8 cellular contexts compared by ENCODE assay signal in the genomic region with DNA sequence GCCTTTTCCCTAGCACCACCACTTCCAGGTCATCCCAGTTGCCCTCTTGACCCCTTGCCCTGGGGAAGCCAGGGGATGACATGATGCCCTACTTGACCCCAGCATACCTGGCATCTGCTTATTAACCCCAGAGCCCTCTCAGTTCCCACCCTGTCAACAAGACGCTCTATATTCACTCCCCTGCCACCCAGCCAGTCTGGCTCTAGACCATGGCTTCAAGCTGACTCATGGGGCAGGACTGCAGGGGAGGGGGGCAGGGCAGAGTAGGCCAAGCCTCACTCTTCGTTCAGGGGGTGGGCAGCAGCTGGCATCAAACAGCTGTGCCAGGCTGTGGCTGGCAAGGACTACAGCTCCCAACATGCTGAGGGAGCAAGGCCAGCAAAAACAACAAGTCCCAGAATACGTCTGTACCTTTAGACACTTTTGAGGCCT. TPM values are rescaled to one million over a fixed set of nuclear protein-coding genes. Genes with fewer than 3 reads are reported as not detected.
DNase-seq lines count a peak whose midpoint lies in the region; ATAC-seq, FAIRE-seq and TF ChIP-seq lines count a peak whose summit lies in the region.

No MANE protein-coding gene starts in this region.

- no peak for FAIRE-seq in HepG2 (lab: Jason Lieb, UNC)

- H3K27me3 ChIP-seq in ACC112 (ENCODE audit: insufficient read depth, low read length) (no peaks in the 10 kb centered on the region), brain microvascular endothelial cell (replicated peaks) (no peaks in the 10 kb centered on the region), HepG2 (ENCODE audit: control insufficient read depth in 1 of 2, insufficient read depth in 2 of 2, low read length in 2 of 2) (no peaks in the 10 kb centered on the region; a peak in 1 of 5 replicates)

- TF ChIP-seq POLR2A in HepG2 (IDR thresholded peaks at IDR 0.05; ENCODE audit: insufficient read depth in 1 of 2, low read depth in 2 of 2, low read length in 2 of 2) = no peak

- no TSS peak for BruUV-seq in HepG2 (replicated peaks; lab: Mats Ljungman, UMichigan)

- POLR2A ChIA-PET in HepG2 (lab: Yijun Ruan, JAX) = interaction anchor here (0.6 to 2.5 kb wide), 3 partner anchors 7 to 140 kb away, joined by 3 to 17 read pairs (median 15); partner anchors contain the start of genes STOML2 and VCP

- H3K27ac ChIP-seq in ACC112 (ENCODE audit: low read depth, low read length) = peak overlapping the region; percentile 69
- H3K27ac ChIP-seq in brain microvascular endothelial cell = peak overlapping the region; percentile 96
- no peak overlapping the region for H3K27ac ChIP-seq in HepG2 (ENCODE audit: extremely low read length, insufficient read depth, low read length)

- H4K20me1 ChIP-seq in HepG2 (ENCODE audit: insufficient read depth, low read length) = no peaks in the 10 kb centered on the region

- in situ Hi-C loops in brain microvascular endothelial cell (cut with HindIII; ENCODE audit: low pct_ligation_motif_present, low sequenced_read_pairs) (no loop called here), HepG2 (cut with HindIII; ENCODE audit: extremely low pct_ligation_motif_present, low pct_unique_long_range_greater_than_20kb) (loop anchor here (10.0 kb wide), 1 partner anchor 544 kb away; the partner anchor contains the start of genes CCDC107, RMRP and SIT1), GM13977 (cut with MboI; ENCODE audit: low pct_unique_long_range_greater_than_20kb, low sequenced_read_pairs, unreplicated experiment) (no loop called here)

- no peak for TF ChIP-seq EP300 in HepG2 (IDR thresholded peaks at IDR 0.05; ENCODE audit: low read depth in 2 of 2, low read length in 2 of 2)
- no peak for TF ChIP-seq EP300 in HepG2 (CRISPR knock-in tag; IDR thresholded peaks at IDR 0.05; ENCODE audit: borderline replicate concordance)

- H2AFZ ChIP-seq in ACC112 (ENCODE audit: low read length, unreplicated experiment) = peak overlapping the region; percentile 28
- no peak overlapping the region for H2AFZ ChIP-seq in HepG2 (ENCODE audit: low read length)

- DNase-seq in HT1080 (ENCODE audit: low read depth) (peak; percentile 75), brain microvascular endothelial cell (peak; percentile 49), HepG2 (ENCODE audit: low spot score) (no peak), type B pancreatic cell (ENCODE audit: extremely low spot score, unreplicated experiment) (no peak), dedifferentiated amniotic fluid mesenchymal stem cell (ENCODE audit: extremely low spot score) (no peak), GM13977 (ENCODE audit: low spot score) (no peak)

- no peaks in the 10 kb centered on the region for H3K9me3 ChIP-seq in HepG2 (ENCODE audit: low read length)

- H3K27ac Mint-ChIP-seq in type B pancreatic cell = no peak overlapping the region

- H3K9ac ChIP-seq in HepG2 (ENCODE audit: insufficient read depth, low read depth, low read length) = peak overlapping the region; percentile 69; the same call in 1 of the 2 replicates

- H3K27me3 Mint-ChIP-seq in type B pancreatic cell = no peaks in the 10 kb centered on the region

- H3K4me1 Mint-ChIP-seq in type B pancreatic cell (ENCODE audit: unreplicated experiment) = peaks cover 29% of the 10 kb centered on the region

- no peak for TF ChIP-seq CTCF in brain microvascular endothelial cell (IDR thresholded peaks at IDR 0.05; ENCODE audit: low read depth, low read length, missing control alignments)
- no peak for TF ChIP-seq CTCF in HepG2 (CRISPR knock-in tag; IDR thresholded peaks at IDR 0.05)
- no peak for TF ChIP-seq CTCF in type B pancreatic cell (conservative IDR thresholded peaks at IDR 0.05)
- TF ChIP-seq CTCF in GM13977 (IDR thresholded peaks at IDR 0.05; ENCODE audit: extremely low read depth, insufficient read depth, missing control alignments) = no peak

- CTCF ChIA-PET in HepG2 (lab: Yijun Ruan, JAX; ENCODE audit: low intra/inter-chr PET ratio, low total read pairs) = no interaction called here

- H3K79me2 ChIP-seq in ACC112 (ENCODE audit: control insufficient read depth, insufficient read depth, low read length, unreplicated experiment) (peaks cover 48% of the 10 kb centered on the region), HepG2 (ENCODE audit: insufficient read depth, low read length) (no peaks in the 10 kb centered on the region)

- ATAC-seq in HepG2 (no peak), HG03442 (IDR thresholded peaks at IDR 0.05; ENCODE audit: unreplicated experiment) (no peak)

- H3K4me2 ChIP-seq in HepG2 (ENCODE audit: low read depth, low read length) = peak overlapping the region; percentile 86

- intact Hi-C loops in HepG2 (cut with micrococcal nuclease; ENCODE audit: unreplicated experiment) = no loop called here

- 18% methylated on average over 1 of the region's 3 CpGs for WGBS in HepG2 (ENCODE audit: low lambda C conversion rate)

- peak overlapping the region; percentile 89 for H3K4me3 Mint-ChIP-seq in type B pancreatic cell

- H3K4me3 ChIP-seq in ACC112 (ENCODE audit: low read depth, low read length) (peak overlapping the region; percentile 84), brain microvascular endothelial cell (ENCODE audit: low read depth, low read length) (peak overlapping the region; percentile 78), HepG2 (replicated peaks in 1 of 3; ENCODE audit: insufficient read depth in 1 of 3, low read depth in 2 of 3, low read length in 3 of 3) (peak overlapping the region; percentile 85 to 86 (median 85); a peak in 5 of 6 replicates)

- peaks cover 4% of the 10 kb centered on the region for H3K9me3 Mint-ChIP-seq in type B pancreatic cell

- no peak for TF ChIP-seq RAD21 in HepG2 (CRISPR knock-in tag; IDR thresholded peaks at IDR 0.05)

- H3K36me3 ChIP-seq in ACC112 (ENCODE audit: insufficient read depth, low read length) = peaks cover 7% of the 10 kb centered on the region; the same call in 1 of the 2 replicates
- H3K36me3 ChIP-seq in brain microvascular endothelial cell (replicated peaks) = peaks cover 27% of the 10 kb centered on the region
- H3K36me3 ChIP-seq in HepG2 (replicated peaks in 1 of 2; ENCODE audit: control insufficient read depth in 1 of 2, insufficient read depth in 2 of 2, low read length in 2 of 2) = peaks cover 0 to 4% of the 10 kb centered on the region in 2 experiments; a peak in 1 of 5 replicates

- H3K4me1 ChIP-seq in ACC112 (ENCODE audit: control insufficient read depth, insufficient read depth, low read length, unreplicated experiment) = peaks cover 45% of the 10 kb centered on the region
- H3K4me1 ChIP-seq in HepG2 (ENCODE audit: insufficient read depth, low read length) = peaks cover 42% of the 10 kb centered on the region

- peaks cover 3% of the 10 kb centered on the region for H3K36me3 Mint-ChIP-seq in type B pancreatic cell

RNA-seq across cellular contexts. Expression of gene ATOSB, which starts 5.3 kb away (rescaled TPM):
- 10.9 and 13.9 TPM in 2 replicates for total RNA-seq in HT1080 (2014; rRNA removed; shearing (Covaris generic))
- 23.4 and 23.7 TPM in 2 replicates for polyA plus RNA-seq in HT1080 (2015; cell fraction: cytosol; rRNA removed)
- polyA plus RNA-seq in HT1080 (2015; cell fraction: nucleus; rRNA removed) = 30.7 and 42.4 TPM in 2 replicates
- total RNA-seq in HepG2 (2016; rRNA removed; fragmentation: Illumina TruSeq; extraction: Trizol) (1.9 and 2.3 TPM in 2 replicates), type B pancreatic cell (ENCODE audit: low replicate concordance) (15.6 and 23.3 TPM in 2 replicates)
- total RNA-seq in HepG2 (2016; cell fraction: cytosol; rRNA removed; fragmentation: Illumina TruSeq; extraction: Trizol; ENCODE audit: low read depth) = 0.26 and 0.61 TPM in 2 replicates
- 1.6 and 2.0 TPM in 2 replicates for total RNA-seq in HepG2 (2016; cell fraction: insoluble cytoplasmic fraction; rRNA removed; fragmentation: Illumina TruSeq; extraction: Trizol)
- total RNA-seq in HepG2 (2016; cell fraction: membrane; rRNA removed; fragmentation: Illumina TruSeq; extraction: Trizol) = 1.2 and 1.5 TPM in 2 replicates
- 1.8 and 2.3 TPM in 2 replicates for total RNA-seq in HepG2 (2016; cell fraction: nucleus; rRNA removed; fragmentation: Illumina TruSeq; extraction: Trizol)
- 6.4 and 7.1 TPM in 2 replicates for polyA plus RNA-seq in HepG2 (2011; rRNA removed)
- polyA plus RNA-seq in HepG2 (2011; cell fraction: cytosol; rRNA removed) = 6.6 and 6.7 TPM in 2 replicates
- polyA plus RNA-seq in HepG2 (2011; cell fraction: nucleus; rRNA removed) = 16.6 and 22.2 TPM in 2 replicates
- 2.0 and 2.1 TPM in 2 replicates for polyA plus RNA-seq in HepG2 (2012)
- 0.47 and 0.61 TPM in 2 replicates for polyA plus RNA-seq in HepG2 (2016; cell fraction: cytosol; fragmentation: Illumina TruSeq; extraction: Trizol; ENCODE audit: low read depth)
- 2.2 TPM in 2 replicates for polyA plus RNA-seq in HepG2 (2016; cell fraction: insoluble cytoplasmic fraction; fragmentation: Illumina TruSeq; extraction: Trizol; ENCODE audit: low read depth)
- 1.4 and 1.6 TPM in 2 replicates for polyA plus RNA-seq in HepG2 (2016; cell fraction: membrane; fragmentation: Illumina TruSeq; extraction: Trizol; ENCODE audit: low read depth)
- polyA plus RNA-seq in HepG2 (2016; cell fraction: nucleus; fragmentation: Illumina TruSeq; extraction: Trizol; ENCODE audit: insufficient read depth, low read depth) = 4.3 and 5.5 TPM in 2 replicates
- 7.8 and 10.5 TPM in 2 replicates for polyA minus RNA-seq in HepG2 (2011; rRNA and poly(A)+ RNA removed; ENCODE audit: low replicate concordance)
- polyA minus RNA-seq in HepG2 (2011; cell fraction: cytosol; rRNA and poly(A)+ RNA removed) = 1.7 and 1.8 TPM in 2 replicates
- polyA minus RNA-seq in HepG2 (2011; cell fraction: nucleus; rRNA and poly(A)+ RNA removed) = 3.7 and 4.0 TPM in 2 replicates

RNA-seq across cellular contexts. Expression of gene STOML2, which starts 7.4 kb away (rescaled TPM):
- 286 and 296 TPM in 2 replicates for total RNA-seq in HT1080 (2014; rRNA removed; shearing (Covaris generic))
- polyA plus RNA-seq in HT1080 (2015; cell fraction: cytosol; rRNA removed) = 237 and 268 TPM in 2 replicates
- 125 and 128 TPM in 2 replicates for polyA plus RNA-seq in HT1080 (2015; cell fraction: nucleus; rRNA removed)
- total RNA-seq in HepG2 (2016; rRNA removed; fragmentation: Illumina TruSeq; extraction: Trizol) (250 and 305 TPM in 2 replicates), type B pancreatic cell (ENCODE audit: low replicate concordance) (115 and 149 TPM in 2 replicates)
- 682 and 717 TPM in 2 replicates for total RNA-seq in HepG2 (2016; cell fraction: cytosol; rRNA removed; fragmentation: Illumina TruSeq; extraction: Trizol; ENCODE audit: low read depth)
- total RNA-seq in HepG2 (2016; cell fraction: insoluble cytoplasmic fraction; rRNA removed; fragmentation: Illumina TruSeq; extraction: Trizol) = 259 and 314 TPM in 2 replicates
- 635 and 649 TPM in 2 replicates for total RNA-seq in HepG2 (2016; cell fraction: membrane; rRNA removed; fragmentation: Illumina TruSeq; extraction: Trizol)
- 99.4 and 103 TPM in 2 replicates for total RNA-seq in HepG2 (2016; cell fraction: nucleus; rRNA removed; fragmentation: Illumina TruSeq; extraction: Trizol)
- 243 and 245 TPM in 2 replicates for polyA plus RNA-seq in HepG2 (2011; rRNA removed)
- polyA plus RNA-seq in HepG2 (2011; cell fraction: cytosol; rRNA removed) = 206 and 268 TPM in 2 replicates
- polyA plus RNA-seq in HepG2 (2011; cell fraction: nucleus; rRNA removed) = 223 and 235 TPM in 2 replicates
- polyA plus RNA-seq in HepG2 (2012) = 137 and 155 TPM in 2 replicates
- 796 and 800 TPM in 2 replicates for polyA plus RNA-seq in HepG2 (2016; cell fraction: cytosol; fragmentation: Illumina TruSeq; extraction: Trizol; ENCODE audit: low read depth)
- 284 and 314 TPM in 2 replicates for polyA plus RNA-seq in HepG2 (2016; cell fraction: insoluble cytoplasmic fraction; fragmentation: Illumina TruSeq; extraction: Trizol; ENCODE audit: low read depth)
- 557 and 563 TPM in 2 replicates for polyA plus RNA-seq in HepG2 (2016; cell fraction: membrane; fragmentation: Illumina TruSeq; extraction: Trizol; ENCODE audit: low read depth)
- 177 and 181 TPM in 2 replicates for polyA plus RNA-seq in HepG2 (2016; cell fraction: nucleus; fragmentation: Illumina TruSeq; extraction: Trizol; ENCODE audit: insufficient read depth, low read depth)
- 125 and 128 TPM in 2 replicates for polyA minus RNA-seq in HepG2 (2011; rRNA and poly(A)+ RNA removed; ENCODE audit: low replicate concordance)
- polyA minus RNA-seq in HepG2 (2011; cell fraction: cytosol; rRNA and poly(A)+ RNA removed) = 41.4 and 52.8 TPM in 2 replicates
- polyA minus RNA-seq in HepG2 (2011; cell fraction: nucleus; rRNA and poly(A)+ RNA removed) = 27.2 and 45.5 TPM in 2 replicates

RNA-seq across cellular contexts. Expression of gene PIGO, which starts 14.0 kb away (rescaled TPM):
- 26.1 and 27.5 TPM in 2 replicates for total RNA-seq in HT1080 (2014; rRNA removed; shearing (Covaris generic))
- polyA plus RNA-seq in HT1080 (2015; cell fraction: cytosol; rRNA removed) = 19.6 and 23.5 TPM in 2 replicates
- 67.4 and 86.8 TPM in 2 replicates for polyA plus RNA-seq in HT1080 (2015; cell fraction: nucleus; rRNA removed)
- total RNA-seq in HepG2 (2016; rRNA removed; fragmentation: Illumina TruSeq; extraction: Trizol) = 6.6 and 20.5 TPM in 2 replicates
- total RNA-seq in HepG2 (2016; cell fraction: cytosol; rRNA removed; fragmentation: Illumina TruSeq; extraction: Trizol; ENCODE audit: low read depth) = 1.7 and 3.4 TPM in 2 replicates
- 6.2 and 20.0 TPM in 2 replicates for total RNA-seq in HepG2 (2016; cell fraction: insoluble cytoplasmic fraction; rRNA removed; fragmentation: Illumina TruSeq; extraction: Trizol)
- total RNA-seq in HepG2 (2016; cell fraction: membrane; rRNA removed; fragmentation: Illumina TruSeq; extraction: Trizol) = 3.2 and 3.6 TPM in 2 replicates
- total RNA-seq in HepG2 (2016; cell fraction: nucleus; rRNA removed; fragmentation: Illumina TruSeq; extraction: Trizol) = 18.5 and 23.4 TPM in 2 replicates
- polyA plus RNA-seq in HepG2 (2011; rRNA removed) = 24.4 and 26.2 TPM in 2 replicates
- polyA plus RNA-seq in HepG2 (2011; cell fraction: cytosol; rRNA removed) = 18.2 and 19.4 TPM in 2 replicates
- 36.6 and 39.8 TPM in 2 replicates for polyA plus RNA-seq in HepG2 (2011; cell fraction: nucleus; rRNA removed)
- 11.1 and 13.7 TPM in 2 replicates for polyA plus RNA-seq in HepG2 (2012)
- polyA plus RNA-seq in HepG2 (2016; cell fraction: cytosol; fragmentation: Illumina TruSeq; extraction: Trizol; ENCODE audit: low read depth) = 1.4 TPM in 2 replicates
- polyA plus RNA-seq in HepG2 (2016; cell fraction: insoluble cytoplasmic fraction; fragmentation: Illumina TruSeq; extraction: Trizol; ENCODE audit: low read depth) = 5.1 and 7.0 TPM in 2 replicates
- polyA plus RNA-seq in HepG2 (2016; cell fraction: membrane; fragmentation: Illumina TruSeq; extraction: Trizol; ENCODE audit: low read depth) = 2.4 and 2.7 TPM in 2 replicates
- 29.3 and 36.5 TPM in 2 replicates for polyA plus RNA-seq in HepG2 (2016; cell fraction: nucleus; fragmentation: Illumina TruSeq; extraction: Trizol; ENCODE audit: insufficient read depth, low read depth)
- polyA minus RNA-seq in HepG2 (2011; rRNA and poly(A)+ RNA removed; ENCODE audit: low replicate concordance) = 54.7 and 59.3 TPM in 2 replicates
- 15.4 and 19.4 TPM in 2 replicates for polyA minus RNA-seq in HepG2 (2011; cell fraction: cytosol; rRNA and poly(A)+ RNA removed)
- 20.1 and 20.3 TPM in 2 replicates for polyA minus RNA-seq in HepG2 (2011; cell fraction: nucleus; rRNA and poly(A)+ RNA removed)
- 24.6 and 28.1 TPM in 2 replicates for total RNA-seq in type B pancreatic cell (ENCODE audit: low replicate concordance)

RNA-seq across cellular contexts. Expression of gene FANCG, which starts 30.6 kb away (rescaled TPM):
- total RNA-seq in HT1080 (2014; rRNA removed; shearing (Covaris generic)) = 49.5 and 52.2 TPM in 2 replicates
- polyA plus RNA-seq in HT1080 (2015; cell fraction: cytosol; rRNA removed) = 23.7 and 31.6 TPM in 2 replicates
- polyA plus RNA-seq in HT1080 (2015; cell fraction: nucleus; rRNA removed) = 77.3 and 94.7 TPM in 2 replicates
- total RNA-seq in HepG2 (2016; rRNA removed; fragmentation: Illumina TruSeq; extraction: Trizol) (43.3 and 45.1 TPM in 2 replicates), type B pancreatic cell (ENCODE audit: low replicate concordance) (33.9 and 72.6 TPM in 2 replicates)
- total RNA-seq in HepG2 (2016; cell fraction: cytosol; rRNA removed; fragmentation: Illumina TruSeq; extraction: Trizol; ENCODE audit: low read depth) = 22.3 and 24.9 TPM in 2 replicates
- total RNA-seq in HepG2 (2016; cell fraction: insoluble cytoplasmic fraction; rRNA removed; fragmentation: Illumina TruSeq; extraction: Trizol) = 38.9 and 46.7 TPM in 2 replicates
- 30.7 and 36.4 TPM in 2 replicates for total RNA-seq in HepG2 (2016; cell fraction: membrane; rRNA removed; fragmentation: Illumina TruSeq; extraction: Trizol)
- total RNA-seq in HepG2 (2016; cell fraction: nucleus; rRNA removed; fragmentation: Illumina TruSeq; extraction: Trizol) = 49.6 and 53.6 TPM in 2 replicates
- polyA plus RNA-seq in HepG2 (2011; rRNA removed) = 10.8 and 14.4 TPM in 2 replicates
- polyA plus RNA-seq in HepG2 (2011; cell fraction: cytosol; rRNA removed) = 4.4 and 6.9 TPM in 2 replicates
- polyA plus RNA-seq in HepG2 (2011; cell fraction: nucleus; rRNA removed) = 51.4 and 75.5 TPM in 2 replicates
- 7.3 and 17.1 TPM in 2 replicates for polyA plus RNA-seq in HepG2 (2012)
- 11.9 and 12.4 TPM in 2 replicates for polyA plus RNA-seq in HepG2 (2016; cell fraction: cytosol; fragmentation: Illumina TruSeq; extraction: Trizol; ENCODE audit: low read depth)
- 28.3 and 28.9 TPM in 2 replicates for polyA plus RNA-seq in HepG2 (2016; cell fraction: insoluble cytoplasmic fraction; fragmentation: Illumina TruSeq; extraction: Trizol; ENCODE audit: low read depth)
- 21.2 and 24.3 TPM in 2 replicates for polyA plus RNA-seq in HepG2 (2016; cell fraction: membrane; fragmentation: Illumina TruSeq; extraction: Trizol; ENCODE audit: low read depth)
- polyA plus RNA-seq in HepG2 (2016; cell fraction: nucleus; fragmentation: Illumina TruSeq; extraction: Trizol; ENCODE audit: insufficient read depth, low read depth) = 96.3 and 105 TPM in 2 replicates
- 22.2 and 87.0 TPM in 2 replicates for polyA minus RNA-seq in HepG2 (2011; rRNA and poly(A)+ RNA removed; ENCODE audit: low replicate concordance)
- polyA minus RNA-seq in HepG2 (2011; cell fraction: cytosol; rRNA and poly(A)+ RNA removed) = 4.6 and 5.9 TPM in 2 replicates
- polyA minus RNA-seq in HepG2 (2011; cell fraction: nucleus; rRNA and poly(A)+ RNA removed) = 32.1 and 37.9 TPM in 2 replicates

RNA-seq across cellular contexts. Expression of gene VCP, which starts 37.9 kb away (rescaled TPM):
- 396 and 426 TPM in 2 replicates for total RNA-seq in HT1080 (2014; rRNA removed; shearing (Covaris generic))
- 152 and 162 TPM in 2 replicates for polyA plus RNA-seq in HT1080 (2015; cell fraction: cytosol; rRNA removed)
- 535 and 558 TPM in 2 replicates for polyA plus RNA-seq in HT1080 (2015; cell fraction: nucleus; rRNA removed)
- 391 and 406 TPM in 2 replicates for total RNA-seq in HepG2 (2016; rRNA removed; fragmentation: Illumina TruSeq; extraction: Trizol)
- total RNA-seq in HepG2 (2016; cell fraction: cytosol; rRNA removed; fragmentation: Illumina TruSeq; extraction: Trizol; ENCODE audit: low read depth) = 18.6 and 21.7 TPM in 2 replicates
- total RNA-seq in HepG2 (2016; cell fraction: insoluble cytoplasmic fraction; rRNA removed; fragmentation: Illumina TruSeq; extraction: Trizol) = 376 and 380 TPM in 2 replicates
- 43.0 and 49.6 TPM in 2 replicates for total RNA-seq in HepG2 (2016; cell fraction: membrane; rRNA removed; fragmentation: Illumina TruSeq; extraction: Trizol)
- 244 and 245 TPM in 2 replicates for total RNA-seq in HepG2 (2016; cell fraction: nucleus; rRNA removed; fragmentation: Illumina TruSeq; extraction: Trizol)
- polyA plus RNA-seq in HepG2 (2011; rRNA removed) = 143 and 166 TPM in 2 replicates
- polyA plus RNA-seq in HepG2 (2011; cell fraction: cytosol; rRNA removed) = 151 and 155 TPM in 2 replicates
- 129 and 137 TPM in 2 replicates for polyA plus RNA-seq in HepG2 (2011; cell fraction: nucleus; rRNA removed)
- 146 and 152 TPM in 2 replicates for polyA plus RNA-seq in HepG2 (2012)
- 10.7 and 12.6 TPM in 2 replicates for polyA plus RNA-seq in HepG2 (2016; cell fraction: cytosol; fragmentation: Illumina TruSeq; extraction: Trizol; ENCODE audit: low read depth)
- polyA plus RNA-seq in HepG2 (2016; cell fraction: insoluble cytoplasmic fraction; fragmentation: Illumina TruSeq; extraction: Trizol; ENCODE audit: low read depth) = 291 and 344 TPM in 2 replicates
- polyA plus RNA-seq in HepG2 (2016; cell fraction: membrane; fragmentation: Illumina TruSeq; extraction: Trizol; ENCODE audit: low read depth) = 15.8 and 22.5 TPM in 2 replicates
- polyA plus RNA-seq in HepG2 (2016; cell fraction: nucleus; fragmentation: Illumina TruSeq; extraction: Trizol; ENCODE audit: insufficient read depth, low read depth) = 266 and 278 TPM in 2 replicates
- 446 and 616 TPM in 2 replicates for polyA minus RNA-seq in HepG2 (2011; rRNA and poly(A)+ RNA removed; ENCODE audit: low replicate concordance)
- 189 and 210 TPM in 2 replicates for polyA minus RNA-seq in HepG2 (2011; cell fraction: cytosol; rRNA and poly(A)+ RNA removed)
- 248 and 250 TPM in 2 replicates for polyA minus RNA-seq in HepG2 (2011; cell fraction: nucleus; rRNA and poly(A)+ RNA removed)
- total RNA-seq in type B pancreatic cell (ENCODE audit: low replicate concordance) = 258 and 285 TPM in 2 replicates

Comparison
In these comparisons a context has a peak if more than half of its experiments do, and no peak if none do; other contexts are left out.
1. DNase-seq: peak in HT1080 (single experiment) and brain microvascular endothelial cell (single experiment); none in HepG2 (single experiment), type B pancreatic cell (single experiment), dedifferentiated amniotic fluid mesenchymal stem cell (single experiment) and GM13977 (single experiment).
2. Peak in every context shown above with its lines, with median percentiles within 50 percentile points of each other: H3K4me3 ChIP-seq.